In the genomic region with DNA sequence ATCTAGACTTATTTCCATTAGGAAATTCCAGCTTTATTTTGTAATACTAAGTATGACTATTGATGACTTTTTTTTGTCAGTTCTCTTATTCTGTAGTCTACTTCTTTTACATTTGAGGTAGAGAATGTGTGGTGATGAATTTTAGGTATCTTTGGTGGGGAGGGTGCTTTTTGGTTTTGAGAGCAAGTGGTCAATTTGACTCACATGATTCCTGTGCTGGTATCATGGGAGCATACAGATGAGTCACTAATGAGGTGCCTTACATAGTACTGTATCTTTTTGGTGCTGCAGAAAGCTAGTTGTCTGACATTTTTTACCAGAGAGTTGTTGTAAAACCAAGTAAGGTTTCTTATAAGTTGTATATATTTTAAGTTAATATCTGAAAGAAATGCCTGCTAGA, we compare ENCODE assay signal across 8 cellular contexts. TPM values are rescaled to one million over a fixed set of nuclear protein-coding genes. Genes with fewer than 3 reads are reported as not detected.
DNase-seq lines count a peak whose midpoint lies in the region; ATAC-seq and TF ChIP-seq lines count a peak whose summit lies in the region.

No MANE protein-coding gene starts in this region.

- DNase-seq in chondrocyte (ENCODE audit: low spot score) (no peak), NOMO-1 treated with DMSO at 0.1 percent for 48 hours (lab: John Stamatoyannopoulos, UW; ENCODE audit: unreplicated experiment) (no peak), left ventricle myocardium superior (no peak), hypothalamus (lab: John Stamatoyannopoulos, UW) (no peak)
- no peak for DNase-seq in activated effector memory CD4-positive, alpha-beta T cell treated with Interleukin-2 at 50 U/mL for 16 hours

- no peak overlapping the region for H3K4me3 Mint-ChIP-seq in chondrocyte (ENCODE audit: unreplicated experiment)

- no peaks in the 10 kb centered on the region for H3K27me3 ChIP-seq in ACC112 (ENCODE audit: insufficient read depth, low read length)

- H3K27ac ChIP-seq in ACC112 (ENCODE audit: low read depth, low read length), result peak overlapping the region; percentile 34; the same call in 1 of the 2 replicates

- no peaks in the 10 kb centered on the region for H3K9me3 Mint-ChIP-seq in chondrocyte (ENCODE audit: low read depth)

- H3K36me3 Mint-ChIP-seq in chondrocyte (ENCODE audit: low read depth), result no peaks in the 10 kb centered on the region

- H3K4me1 ChIP-seq in ACC112 (ENCODE audit: control insufficient read depth, insufficient read depth, low read length, unreplicated experiment), result peaks cover 26% of the 10 kb centered on the region

- TF ChIP-seq CTCF in chondrocyte (IDR thresholded peaks at IDR 0.05), result no peak

- peaks cover 5% of the 10 kb centered on the region for H3K36me3 ChIP-seq in ACC112 (ENCODE audit: insufficient read depth, low read length)

- ATAC-seq in GM19025 (IDR thresholded peaks at IDR 0.05; ENCODE audit: low read depth, unreplicated experiment), result peak; percentile 86
- ATAC-seq in HG03175 (IDR thresholded peaks at IDR 0.05; ENCODE audit: unreplicated experiment), result peak; percentile 84
- no peak for ATAC-seq in left ventricle myocardium superior

- peaks cover 80% of the 10 kb centered on the region for H3K79me2 ChIP-seq in ACC112 (ENCODE audit: control insufficient read depth, insufficient read depth, low read length, unreplicated experiment)

- H3K27ac Mint-ChIP-seq in chondrocyte (ENCODE audit: unreplicated experiment), result peak overlapping the region; percentile 69

- no peak overlapping the region for H3K4me3 ChIP-seq in ACC112 (ENCODE audit: low read depth, low read length)

- intact Hi-C loops in left ventricle myocardium superior (cut with micrococcal nuclease), result no loop called here

- peaks cover 46% of the 10 kb centered on the region for H3K4me1 Mint-ChIP-seq in chondrocyte (ENCODE audit: low read depth)

- H3K27me3 Mint-ChIP-seq in chondrocyte (ENCODE audit: low read depth), result no peaks in the 10 kb centered on the region

- no peak overlapping the region for H2AFZ ChIP-seq in ACC112 (ENCODE audit: low read length, unreplicated experiment)

RNA-seq across cellular contexts. Expression of a gene that starts 35.3 kb away (rescaled TPM):
- total RNA-seq in chondrocyte (58.6 to 64.3 TPM (median 63.8 TPM) in 3 replicates), left ventricle myocardium superior (39.6 TPM)
